ENCODE assay signal across 8 cellular contexts in genomic region chr12:57521475-57522018, GRCh38. TPM values are rescaled to one million over a fixed set of nuclear protein-coding genes. Genes with fewer than 3 reads are reported as not detected.
DNase-seq lines count a peak whose midpoint lies in the region; ATAC-seq and TF ChIP-seq lines count a peak whose summit lies in the region.

No MANE protein-coding gene starts in this region.

- peaks cover 6% of the 10 kb centered on the region for H3K36me3 ChIP-seq in Caco-2 (ENCODE audit: control insufficient read depth, insufficient read depth, low read length)
- H3K36me3 ChIP-seq in heart left ventricle = peaks cover 0 to 53% (median 36%) of the 10 kb centered on the region in 9 donors
- no peaks in the 10 kb centered on the region for H3K36me3 ChIP-seq in parathyroid adenoma (ENCODE audit: control insufficient read depth, insufficient read depth, low read length)

- POLR2A ChIA-PET in Caco-2 (lab: Charles Lee) = interaction anchor here (1.6 kb wide), 1 partner anchor 25 kb away, joined by 6 read pairs; the partner anchor contains the start of gene DCTN2

- H3K27ac ChIP-seq in heart left ventricle = peak overlapping the region; percentile 94 to 100 (median 98)
- peak overlapping the region; percentile 99 for H3K27ac ChIP-seq in parathyroid adenoma

- DNase-seq in Caco-2 = peak; percentile 59 to 66
- peak; percentile 36 to 55 for DNase-seq in NCI-H1930 (lab: John Stamatoyannopoulos, UW)
- DNase-seq in heart left ventricle = peak in 4 of 5 donors; percentile 50 to 63 (median 58)
- no peak for DNase-seq in kidney glomerular epithelial cell (lab: John Stamatoyannopoulos, UW)
- no peak for DNase-seq in 8988T

- H3K4me1 Mint-ChIP-seq in Caco-2 (ENCODE audit: low read depth, unreplicated experiment) = peaks cover 29% of the 10 kb centered on the region
- peaks cover 31% of the 10 kb centered on the region for H3K4me1 Mint-ChIP-seq in activated T-helper 17 cell treated with anti-CD3 and anti-CD28 coated beads, Interleukin-2, amount 50 U/mL, for 72 hours

- intact Hi-C loops in Caco-2 (cut with micrococcal nuclease; ENCODE audit: unreplicated experiment) (loop anchor here (2.0 to 5.0 kb wide), 3 partner anchors 25 to 206 kb away; partner anchors contain the start of gene DCTN2), heart left ventricle (cut with DNase I) (loop anchor here in 3 of 10 donors (2.0 kb wide), 2 partner anchors 25 to 97 kb away; partner anchors contain the start of gene DCTN2 (in 2 of the 3))

- CTCF ChIA-PET in Caco-2 (lab: Charles Lee) = no interaction called here

- peak overlapping the region; percentile 94 for H3K27ac Mint-ChIP-seq in Caco-2 (ENCODE audit: unreplicated experiment)
- H3K27ac Mint-ChIP-seq in activated T-helper 17 cell treated with anti-CD3 and anti-CD28 coated beads, Interleukin-2, amount 50 U/mL, for 72 hours = peak overlapping the region; percentile 97

- H3K4me3 Mint-ChIP-seq in Caco-2 (ENCODE audit: unreplicated experiment) = peak overlapping the region; percentile 86
- peak overlapping the region; percentile 81 for H3K4me3 Mint-ChIP-seq in activated T-helper 17 cell treated with anti-CD3 and anti-CD28 coated beads, Interleukin-2, amount 50 U/mL, for 72 hours

- peaks cover 90% of the 10 kb centered on the region for H3K36me3 Mint-ChIP-seq in Caco-2 (ENCODE audit: insufficient read depth, unreplicated experiment)
- peaks cover 91% of the 10 kb centered on the region for H3K36me3 Mint-ChIP-seq in activated T-helper 17 cell treated with anti-CD3 and anti-CD28 coated beads, Interleukin-2, amount 50 U/mL, for 72 hours (ENCODE audit: low read depth)

- TF ChIP-seq CTCF in Caco-2 (IDR thresholded peaks at IDR 0.05; ENCODE audit: insufficient read depth in 1 of 2, low read depth in 1 of 2, low read length in 1 of 2, severe bottlenecking in 1 of 2, unreplicated experiment in 1 of 2) (peak in 1 of 2 experiments; percentile 16), heart left ventricle (IDR thresholded peaks at IDR 0.05) (peak in 1 of 12 donors; percentile 23), parathyroid adenoma (IDR thresholded peaks at IDR 0.05) (no peak)

- H3K4me3 ChIP-seq in Caco-2 (ENCODE audit: low read depth, low read length) (peak overlapping the region; percentile 72), heart left ventricle (peak overlapping the region in 10 of 12 donors; percentile 73 to 94 (median 86)), parathyroid adenoma (ENCODE audit: low read depth, low read length) (peak overlapping the region; percentile 52)

- no peak overlapping the region for H3K9ac ChIP-seq in parathyroid adenoma

- H3K4me2 ChIP-seq in parathyroid adenoma (ENCODE audit: low read length) = peak overlapping the region; percentile 57

- peaks cover 23% of the 10 kb centered on the region for H3K79me2 ChIP-seq in parathyroid adenoma

- H3K9me3 ChIP-seq in Caco-2 (no peaks in the 10 kb centered on the region), heart left ventricle (no peaks in the 10 kb centered on the region), parathyroid adenoma (ENCODE audit: control insufficient read depth, low read length) (no peaks in the 10 kb centered on the region)

- WGBS in heart left ventricle, 4 donors = 30 to 36% (median 34%) methylated on average over 20 of the region's 20 CpGs

- BruUV-seq in Caco-2 (replicated peaks; lab: Mats Ljungman, UMichigan) = no TSS peak

- H2AFZ ChIP-seq in parathyroid adenoma = peak overlapping the region; percentile 91

- H3K27me3 ChIP-seq in Caco-2 (replicated peaks; ENCODE audit: control insufficient read depth, insufficient read depth, low read length) = no peaks in the 10 kb centered on the region
- no peaks in the 10 kb centered on the region for H3K27me3 ChIP-seq in heart left ventricle
- H3K27me3 ChIP-seq in parathyroid adenoma (ENCODE audit: control insufficient read depth, insufficient read depth, low read length) = no peaks in the 10 kb centered on the region

- no peaks in the 10 kb centered on the region for H3K27me3 Mint-ChIP-seq in Caco-2 (ENCODE audit: insufficient read depth, unreplicated experiment)
- no peaks in the 10 kb centered on the region for H3K27me3 Mint-ChIP-seq in activated T-helper 17 cell treated with anti-CD3 and anti-CD28 coated beads, Interleukin-2, amount 50 U/mL, for 72 hours

- no peaks in the 10 kb centered on the region for H3K9me3 Mint-ChIP-seq in Caco-2 (ENCODE audit: unreplicated experiment)
- no peaks in the 10 kb centered on the region for H3K9me3 Mint-ChIP-seq in activated T-helper 17 cell treated with anti-CD3 and anti-CD28 coated beads, Interleukin-2, amount 50 U/mL, for 72 hours

- H3K4me1 ChIP-seq in Caco-2 (peaks cover 33% of the 10 kb centered on the region), heart left ventricle (peaks cover 0 to 69% (median 60%) of the 10 kb centered on the region in 12 donors), parathyroid adenoma (peaks cover 39% of the 10 kb centered on the region)

- TF ChIP-seq POLR2A in heart left ventricle (IDR thresholded peaks at IDR 0.05) = no peak

- no peak for ATAC-seq in activated T-helper 17 cell treated with anti-CD3 and anti-CD28 coated beads, Interleukin-2, amount 50 U/mL, for 72 hours (replicated peaks)
- ATAC-seq in heart left ventricle (peak in 1 of 4 donors; percentile 18), GM18520 (IDR thresholded peaks at IDR 0.05; ENCODE audit: unreplicated experiment) (no peak)

RNA-seq across cellular contexts. Expression of gene MBD6, which starts 1.1 kb away (rescaled TPM):
- total RNA-seq in Caco-2 (2022) (82.2 and 105 TPM in 2 replicates), heart left ventricle (10 to 100 TPM; 13.1 to 43.3 (median 30.1) TPM)
- 10 to 100 TPM; 78.8 to 83.1 TPM for total RNA-seq in activated T-helper 17 cell treated with anti-CD3 and anti-CD28 coated beads, Interleukin-2, amount 50 U/mL, for 72 hours
- 10 to 100 TPM; 11.4 to 17.2 TPM for polyA plus RNA-seq in heart left ventricle

RNA-seq across cellular contexts. Expression of gene DDIT3, which starts 1.2 kb away (rescaled TPM):
- total RNA-seq in Caco-2 (2022) (62.7 and 79.2 TPM in 2 replicates), heart left ventricle (10 to 100 TPM; 11.5 to 30.9 (median 17.5) TPM)
- 10 to 100 TPM; 14.2 to 25.3 TPM for total RNA-seq in activated T-helper 17 cell treated with anti-CD3 and anti-CD28 coated beads, Interleukin-2, amount 50 U/mL, for 72 hours
- polyA plus RNA-seq in heart left ventricle = 10 to 100 TPM; 58.3 to 60.5 TPM

RNA-seq across cellular contexts. Expression of gene DCTN2, which starts 25.4 kb away (rescaled TPM):
- total RNA-seq in Caco-2 (2022) = 89.4 and 94.4 TPM in 2 replicates
- 10 to 100 TPM; 78.5 to 96.4 TPM for total RNA-seq in activated T-helper 17 cell treated with anti-CD3 and anti-CD28 coated beads, Interleukin-2, amount 50 U/mL, for 72 hours
- 100 to 1,000 TPM in 5 of 9 donors, 10 to 100 TPM in 4; 84.4 to 159 (median 109) TPM for total RNA-seq in heart left ventricle
- polyA plus RNA-seq in heart left ventricle = 100 to 1,000 TPM in 1 of 2 donors, 10 to 100 TPM in 1; 62.3 to 228 TPM

RNA-seq across cellular contexts. Expression of gene KIF5A, which starts 28.3 kb away (rescaled TPM):
- total RNA-seq in Caco-2 (2022) = 0.05 TPM in 1 of 2 replicates, not detected in the other
- 1 to 10 TPM; 2.0 to 3.0 TPM for total RNA-seq in activated T-helper 17 cell treated with anti-CD3 and anti-CD28 coated beads, Interleukin-2, amount 50 U/mL, for 72 hours
- total RNA-seq in heart left ventricle = under 1 TPM in 6 of 9 donors, not detected in 3; 0.07 to 0.31 (median 0.17) TPM
- polyA plus RNA-seq in heart left ventricle = under 1 TPM; 0.06 to 0.08 TPM

RNA-seq across cellular contexts. Expression of gene MARS1, which starts 33.7 kb away (rescaled TPM):
- total RNA-seq in Caco-2 (2022) (515 and 583 TPM in 2 replicates), heart left ventricle (100 to 1,000 TPM in 1 of 9 donors, 10 to 100 TPM in 8; 36.8 to 109 (median 69.7) TPM)
- total RNA-seq in activated T-helper 17 cell treated with anti-CD3 and anti-CD28 coated beads, Interleukin-2, amount 50 U/mL, for 72 hours = 100 to 1,000 TPM; 130 to 243 TPM
- 10 to 100 TPM; 91.7 to 98.0 TPM for polyA plus RNA-seq in heart left ventricle

Comparison
In these comparisons a context has a peak if more than half of its experiments do, and no peak if none do; other contexts are left out.
1. DNase-seq: peak in Caco-2 (2 of 2), NCI-H1930 (2 of 2) and heart left ventricle (4 of 5); none in kidney glomerular epithelial cell (single experiment) and 8988T (single experiment).
2. Peak in every context shown above with its lines, with median percentiles within 50 percentile points of each other: H3K4me3 ChIP-seq.